Comparison of ENCODE assay signal across 15 cellular contexts in genomic region chr19:7152568-7152967, GRCh38.
DNase-seq lines count a peak whose midpoint lies in the region; ATAC-seq, FAIRE-seq and TF ChIP-seq lines count a peak whose summit lies in the region.
"Had no signal": no experiment of that assay in that cellular context is flagged by ENCODE, and none has a peak within 500 bp of the region (broad histone marks: within the 10 kb centered on the region; RNA-seq: fewer than 3 reads in every experiment).

No MANE protein-coding gene starts in this region.

- no peak overlapping the region for H3K4me2 ChIP-seq in GM23248 (ENCODE audit: unreplicated experiment)
- H3K4me2 ChIP-seq in K562 (ENCODE audit: insufficient read depth, low read length): no peak overlapping the region

- H3K9me3 Mint-ChIP-seq in neural crest cell: no peaks in the 10 kb centered on the region
- H3K9me3 Mint-ChIP-seq: immature natural killer cell had no signal

- H3K9ac ChIP-seq in GM23248 (no peak overlapping the region), K562 (ENCODE audit: insufficient read depth in 1 of 2, low read depth in 2 of 2, low read length in 2 of 2) (no peak overlapping the region)

- peak; percentile 28 for DNase-seq in DMS 273 (lab: John Stamatoyannopoulos, UW; ENCODE audit: unreplicated experiment)
- DNase-seq in DMS 273 treated with DMSO at 0.1 percent for 48 hours (lab: John Stamatoyannopoulos, UW): no peak
- DNase-seq in GM23248: peak; percentile 35
- no peak for DNase-seq in K562 (ENCODE audit: extremely low read depth in 1 of 4, low spot score in 3 of 4)
- no peak for DNase-seq in neural crest cell (ENCODE audit: low read depth, low spot score)
- no peak for DNase-seq in right cardiac atrium
- DNase-seq: activated CD4-positive, CD25-positive, alpha-beta regulatory T cell treated with anti-CD3 and anti-CD28 coated beads, Interleukin-2, amount 50 U/mL, for 72 hours; immature natural killer cell; NCI-H1930; NCI-H69 had no signal

- no peaks in the 10 kb centered on the region for H3K9me1 ChIP-seq in K562 (ENCODE audit: control insufficient read depth, insufficient read depth, low read length)

- H2AFZ ChIP-seq in GM23248 (no peak overlapping the region), K562 (ENCODE audit: low read depth, low read length) (0 out of 2 replicates have a peak overlapping the region, but pooled peaks have one; percentile 38)

- H4K20me1 ChIP-seq in GM23248 (ENCODE audit: insufficient read depth): no peaks in the 10 kb centered on the region
- H4K20me1 ChIP-seq in K562 (replicated peaks; ENCODE audit: control insufficient read depth, insufficient read depth, low read length): no peaks in the 10 kb centered on the region

- H3K27ac ChIP-seq in GM23248 (no peak overlapping the region), K562 (ENCODE audit: extremely low read depth, low read depth, low read length) (no peak overlapping the region), right cardiac atrium (ENCODE audit: low read length) (no peak overlapping the region)
- H3K27ac ChIP-seq: 22Rv1, epithelial cell of prostate had no signal

- H3K4me3 ChIP-seq in GM23248 (no peak overlapping the region), K562 (no peak overlapping the region), right cardiac atrium (ENCODE audit: low read length) (no peak overlapping the region)
- H3K4me3 ChIP-seq: adrenal gland had no signal

- H3K9me3 ChIP-seq in GM23248 (ENCODE audit: low read depth) (no peaks in the 10 kb centered on the region), K562 (replicated peaks; ENCODE audit: control insufficient read depth, insufficient read depth, low read depth, low read length) (no peaks in the 10 kb centered on the region), right cardiac atrium (ENCODE audit: control insufficient read depth, low read length) (no peaks in the 10 kb centered on the region)
- H3K9me3 ChIP-seq: adrenal gland had no signal

- H3K79me2 ChIP-seq in GM23248 (ENCODE audit: insufficient read depth): no peaks in the 10 kb centered on the region
- H3K79me2 ChIP-seq in K562 (ENCODE audit: control insufficient read depth, insufficient read depth, low read length): no peaks in the 10 kb centered on the region

- CTCF ChIA-PET in K562 (lab: Yijun Ruan, JAX; ENCODE audit: low intra/inter-chr PET ratio): interaction anchor here (0.7 kb wide), 1 partner anchor 173 kb away, joined by 3 read pairs; no protein-coding TSS in a partner anchor

- POLR2A ChIA-PET in K562 (lab: Yijun Ruan, JAX): interaction anchor here (0.6 kb wide), 1 partner anchor 210 kb away, joined by 3 read pairs; no protein-coding TSS in a partner anchor

- H3K36me3 ChIP-seq in GM23248 (ENCODE audit: low read depth): no peaks in the 10 kb centered on the region
- H3K36me3 ChIP-seq in K562 (ENCODE audit: control insufficient read depth, insufficient read depth, low read length): no peaks in the 10 kb centered on the region

- no peaks in the 10 kb centered on the region for H3F3A ChIP-seq in GM23248 (ENCODE audit: insufficient read depth)

- no peaks in the 10 kb centered on the region for H3K27me3 ChIP-seq in GM23248 (replicated peaks; ENCODE audit: insufficient read depth)
- peaks cover 2 to 18% of the 10 kb centered on the region in 2 experiments; a peak in 3 of 5 replicates for H3K27me3 ChIP-seq in K562 (ENCODE audit: control insufficient read depth in 2 of 2, insufficient read depth in 2 of 2, low read length in 2 of 2)
- H3K27me3 ChIP-seq in right cardiac atrium (ENCODE audit: control insufficient read depth, insufficient read depth): no peaks in the 10 kb centered on the region
- H3K27me3 ChIP-seq: adrenal gland had no signal

- no peak overlapping the region for H3K4me3 Mint-ChIP-seq in neural crest cell
- H3K4me3 Mint-ChIP-seq: immature natural killer cell had no signal

- 72 to 75% methylated on average over 12 to 13 of the region's 13 CpGs for WGBS in GM23248 (ENCODE audit: low coverage in 1 of 2, low lambda C conversion rate in 2 of 2, missing lambda C conversion rate in 2 of 2), 2 experiments
- WGBS in K562 (ENCODE audit: insufficient coverage, low coverage, missing lambda C conversion rate): 7% methylated on average over 12 of the region's 13 CpGs
- WGBS in right cardiac atrium: 68% methylated on average over 13 of the region's 13 CpGs

- no peak for FAIRE-seq in K562 (lab: Jason Lieb, UNC)

- peaks cover 5% of the 10 kb centered on the region for H3K36me3 Mint-ChIP-seq in neural crest cell (ENCODE audit: low read depth)
- H3K36me3 Mint-ChIP-seq: immature natural killer cell had no signal

- no peaks in the 10 kb centered on the region for H3K4me1 Mint-ChIP-seq in neural crest cell

- BruUV-seq in K562 (replicated peaks; lab: Mats Ljungman, UMichigan): no TSS peak

- no peaks in the 10 kb centered on the region for H3K9me2 ChIP-seq in GM23248 (ENCODE audit: insufficient read depth)

- H3K27me3 Mint-ChIP-seq in neural crest cell (ENCODE audit: low read depth): no peaks in the 10 kb centered on the region

- ATAC-seq in K562 (peak; percentile 21; the same call in 1 of the 3 replicates), right cardiac atrium (no peak), GM18873 (IDR thresholded peaks at IDR 0.05; ENCODE audit: low FRiP score, unreplicated experiment) (no peak), HG03108 (IDR thresholded peaks at IDR 0.05; ENCODE audit: unreplicated experiment) (no peak)

- intact Hi-C loops in K562 (cut with micrococcal nuclease): no loop called here
- intact Hi-C loops in right cardiac atrium (cut with DNase I): loop anchor here in 1 of 4 donors (5.0 kb wide), 1 partner anchor 145 kb away; no protein-coding TSS in a partner anchor

- TF ChIP-seq CTCF in K562 (IDR thresholded peaks at IDR 0.05 in 2 of 3, conservative IDR thresholded peaks at IDR 0.05 in 1 of 3; ENCODE audit: insufficient read depth in 2 of 3, low read depth in 1 of 3, low read length in 3 of 3) (no peak), neural crest cell (conservative IDR thresholded peaks at IDR 0.05) (no peak)

- TF ChIP-seq EP300 in K562 (IDR thresholded peaks at IDR 0.05; ENCODE audit: low read length): no peak

- no peak for TF ChIP-seq POLR2A in K562 (conservative IDR thresholded peaks at IDR 0.05)

- H3K4me1 ChIP-seq in GM23248 (ENCODE audit: insufficient read depth): no peaks in the 10 kb centered on the region
- no peaks in the 10 kb centered on the region for H3K4me1 ChIP-seq in K562 (replicated peaks in 1 of 2; ENCODE audit: control insufficient read depth in 2 of 2, insufficient read depth in 2 of 2, low read length in 2 of 2)
- H3K4me1 ChIP-seq in right cardiac atrium (ENCODE audit: control insufficient read depth, insufficient read depth, low read length): peaks cover 3% of the 10 kb centered on the region
- H3K4me1 ChIP-seq: adrenal gland had no signal

- in situ Hi-C loops in GM23248 (cut with MboI) (no loop called here), K562 (cut with MboI) (no loop called here)

- TF ChIP-seq RAD21 in K562 (CRISPR knock-in tag; conservative IDR thresholded peaks at IDR 0.05 in 1 of 2, IDR thresholded peaks at IDR 0.05 in 1 of 2): no peak

- peak overlapping the region; percentile 21 for H3K27ac Mint-ChIP-seq in neural crest cell (ENCODE audit: unreplicated experiment)

TF ChIP-seq in K562, 482 proteins besides CTCF, POLR2A, EP300 and RAD21 (continues in another document):
- TF ChIP-seq ZNF561 (CRISPR knock-in tag; conservative IDR thresholded peaks at IDR 0.05): no peak
- TF ChIP-seq ZFP91 (CRISPR knock-in tag; IDR thresholded peaks at IDR 0.05): no peak
- no peak for TF ChIP-seq ZKSCAN1 (IDR thresholded peaks at IDR 0.05; ENCODE audit: low read depth, low read length)
- TF ChIP-seq PRMT5 (CRISPR knock-in tag; IDR thresholded peaks at IDR 0.05): no peak
- no peak for TF ChIP-seq PHB (CRISPR knock-in tag; IDR thresholded peaks at IDR 0.05)
- no peak for TF ChIP-seq ZNF24 (IDR thresholded peaks at IDR 0.05)
- no peak for TF ChIP-seq EGR1 (conservative IDR thresholded peaks at IDR 0.05)
- no peak for TF ChIP-seq CBX1 (IDR thresholded peaks at IDR 0.05; ENCODE audit: low read depth)
- TF ChIP-seq FUS (optimal IDR thresholded peaks at IDR 0.05; ENCODE audit: low read depth, low read length): no peak
- no peak for TF ChIP-seq ZSCAN32 (CRISPR knock-in tag; IDR thresholded peaks at IDR 0.05)
- no peak for TF ChIP-seq ZNF133 (CRISPR knock-in tag; IDR thresholded peaks at IDR 0.05)
- TF ChIP-seq SREBF1 (IDR thresholded peaks at IDR 0.05; ENCODE audit: borderline replicate concordance, low read depth, low read length): no peak
- TF ChIP-seq XRCC3 (IDR thresholded peaks at IDR 0.05): no peak
- TF ChIP-seq KLF16 (IDR thresholded peaks at IDR 0.05): no peak
- TF ChIP-seq KLF13 (tag; IDR thresholded peaks at IDR 0.05; ENCODE audit: borderline replicate concordance, low read depth): no peak

Comparison
In these comparisons a context has a peak if more than half of its experiments do, and no peak if none do; other contexts are left out.
1. DNase-seq: peak in DMS 273 (single experiment) and GM23248 (single experiment); none in DMS 273 treated with DMSO at 0.1 percent for 48 hours (single experiment), K562 (0 of 4), neural crest cell (single experiment) and right cardiac atrium (0 of 3).